ENCODE assay signal across 1 cellular context in the genomic region with DNA sequence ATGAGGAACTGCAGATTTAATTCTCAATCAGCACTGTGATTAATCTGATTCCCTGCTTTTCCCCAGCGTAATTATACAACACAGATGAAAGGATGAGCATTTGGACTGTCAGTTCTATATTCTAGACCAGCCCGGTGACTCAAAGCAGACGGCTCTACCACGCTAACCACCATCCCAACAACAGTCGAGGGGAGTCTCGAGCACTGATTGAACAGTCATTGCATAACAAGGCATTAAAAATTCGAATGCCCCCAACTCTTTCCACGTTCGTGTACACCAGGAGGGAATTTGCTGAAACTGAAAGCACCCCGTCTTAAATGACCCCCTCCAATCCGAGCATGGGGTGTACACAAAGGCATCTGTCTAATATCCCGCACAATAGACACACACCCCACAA.
TF ChIP-seq lines count a peak whose summit lies in the region.

No MANE protein-coding gene starts in this region.

TF ChIP-seq in IMR-90, 13 proteins besides CTCF, POLR2A, EP300 and RAD21:
- TF ChIP-seq RCOR1 (IDR thresholded peaks at IDR 0.05; ENCODE audit: insufficient replicate concordance, low read length) (no peak), CEBPB (IDR thresholded peaks at IDR 0.05; ENCODE audit: low read depth, low read length) (peak; percentile 48; the same call in 1 of the 2 replicates)
